In genomic region chr7:83096065-83096580, GRCh38 we compare ENCODE assay signal across 22 cellular contexts.
"Had no signal": no experiment of that assay in that cellular context is flagged by ENCODE, and none has a peak within 500 bp of the region (broad histone marks: within the 10 kb centered on the region; RNA-seq: fewer than 3 reads in every experiment).

No MANE protein-coding gene starts in this region.

- H3K27ac ChIP-seq: colonic mucosa, esophagus squamous epithelium, foreskin keratinocyte, psoas muscle, sigmoid colon, skin epidermis, stomach, thoracic aorta had no signal

- H3K27me3 Mint-ChIP-seq: naive B cell had no signal

- H3K9me3 ChIP-seq: colonic mucosa, esophagus squamous epithelium, psoas muscle, sigmoid colon, stomach, thoracic aorta had no signal

- H3K4me1 ChIP-seq: colonic mucosa, esophagus squamous epithelium, foreskin keratinocyte, psoas muscle, sigmoid colon, stomach had no signal

- H3K27me3 ChIP-seq: colonic mucosa, esophagus squamous epithelium, foreskin keratinocyte, sigmoid colon, stomach had no signal

- H3K27ac Mint-ChIP-seq: immature natural killer cell, naive B cell, nephron had no signal

- H3K36me3 Mint-ChIP-seq: immature natural killer cell, naive B cell had no signal

- H3K36me3 ChIP-seq: colonic mucosa, esophagus squamous epithelium, sigmoid colon, stomach, thoracic aorta had no signal

- H3K4me1 Mint-ChIP-seq: immature natural killer cell, naive B cell, nephron had no signal

- ATAC-seq: foreskin keratinocyte, left colon, left ventricle myocardium superior, psoas muscle had no signal

- H3K4me3 Mint-ChIP-seq: immature natural killer cell, naive B cell, nephron had no signal

- DNase-seq: colonic mucosa; dermis blood vessel endothelial cell; esophagus squamous epithelium; foreskin keratinocyte; immature natural killer cell; left colon; left ventricle myocardium superior; mesendoderm; naive B cell; occipital lobe; psoas muscle; retina; sigmoid colon; stimulated activated CD4-positive, alpha-beta T cell treated with anti-CD3 and anti-CD28 coated beads, Interleukin-2, amount 100 ng/mL, for 24 hours; stimulated activated CD4-positive, alpha-beta T cell treated with anti-CD3 and anti-CD28 coated beads, Interleukin-4, amount 100 ng/mL, for 4 hours; stimulated activated naive CD4-positive, alpha-beta T cell; stomach; substantia nigra; trophoblast cell had no signal

- H3K4me3 ChIP-seq: colonic mucosa, esophagus squamous epithelium, psoas muscle, sigmoid colon, skin epidermis, stomach, thoracic aorta had no signal
